ENCODE assay signal across 11 cellular contexts in the genomic region with DNA sequence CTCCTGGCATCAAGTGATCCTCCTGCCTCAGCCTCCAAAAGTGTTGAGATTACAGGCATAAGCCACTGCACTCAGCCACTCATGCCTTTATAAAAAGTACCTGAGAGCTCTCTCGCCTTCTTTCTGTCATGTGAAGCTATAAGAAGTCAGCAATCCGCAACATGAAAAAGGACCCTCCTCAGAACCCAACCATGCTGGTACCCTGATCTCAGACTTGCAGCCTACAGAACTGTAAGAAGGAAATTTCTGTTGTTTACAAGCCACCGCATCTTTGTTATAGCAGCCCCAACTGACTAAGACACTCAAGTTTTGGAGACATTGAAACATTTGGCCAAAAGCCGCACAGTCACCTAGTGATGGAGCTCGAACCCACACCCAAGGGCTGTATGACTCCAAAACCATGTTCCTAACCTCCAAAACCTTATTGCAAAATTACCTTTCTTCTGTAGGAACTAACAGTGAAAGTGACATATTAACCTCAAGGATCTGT.
"Had no signal": no experiment of that assay in that cellular context is flagged by ENCODE, and none has a peak within 500 bp of the region (broad histone marks: within the 10 kb centered on the region; RNA-seq: fewer than 3 reads in every experiment).

No MANE protein-coding gene starts in this region.

- H3K27me3 ChIP-seq: breast epithelium, testis had no signal

- H3K4me3 Mint-ChIP-seq: activated naive CD8-positive, alpha-beta T cell; stimulated activated naive CD8-positive, alpha-beta T cell treated with anti-CD3 and anti-CD28 coated beads, Interleukin-15, amount 100 ng/mL, for 72 hours; T-helper 1 cell treated with Interleukin-12 subunit alpha and Interleukin-12 subunit beta and Interleukin-4 antibody, amounts not matched to agents 30 μg/mL and 1 μg/mL, for 36 hours had no signal

- H3K9me3 Mint-ChIP-seq: naive thymus-derived CD4-positive, alpha-beta T cell; stimulated activated naive CD8-positive, alpha-beta T cell treated with anti-CD3 and anti-CD28 coated beads, Interleukin-15, amount 100 ng/mL, for 72 hours; T-helper 1 cell treated with Interleukin-12 subunit alpha and Interleukin-12 subunit beta and Interleukin-4 antibody, amounts not matched to agents 30 μg/mL and 1 μg/mL, for 36 hours had no signal

- H3K27me3 Mint-ChIP-seq: activated naive CD8-positive, alpha-beta T cell; naive thymus-derived CD4-positive, alpha-beta T cell; stimulated activated naive CD8-positive, alpha-beta T cell treated with anti-CD3 and anti-CD28 coated beads, Interleukin-15, amount 100 ng/mL, for 72 hours had no signal

- H3K27ac ChIP-seq: breast epithelium, testis had no signal

- DNase-seq: activated CD4-positive, alpha-beta T cell treated with anti-CD3 and anti-CD28 coated beads, Interleukin-2, amount 50 U/mL, for 1 hour; activated CD4-positive, CD25-positive, alpha-beta regulatory T cell; activated T-cell treated with anti-CD3 and anti-CD28 coated beads for 4 hours; hypothalamus; naive thymus-derived CD4-positive, alpha-beta T cell; stimulated activated CD4-positive, alpha-beta T cell treated with anti-CD3 and anti-CD28 coated beads, Interleukin-4, amount 100 ng/mL, for 4 hours; stimulated activated naive CD8-positive, alpha-beta T cell treated with anti-CD3 and anti-CD28 coated beads, Interleukin-15, amount 100 ng/mL, for 72 hours; testis had no signal

- H3K27ac Mint-ChIP-seq: T-helper 1 cell treated with Interleukin-12 subunit alpha and Interleukin-12 subunit beta and Interleukin-4 antibody, amounts not matched to agents 30 μg/mL and 1 μg/mL, for 36 hours had no signal

- H3K36me3 ChIP-seq: breast epithelium had no signal

- H3K4me3 ChIP-seq: breast epithelium, testis had no signal

- ATAC-seq: naive thymus-derived CD4-positive, alpha-beta T cell; stimulated activated naive CD8-positive, alpha-beta T cell treated with anti-CD3 and anti-CD28 coated beads, Interleukin-15, amount 100 ng/mL, for 72 hours had no signal

- H3K9me3 ChIP-seq: breast epithelium, testis had no signal
